ENCODE assay signal across 28 cellular contexts in genomic region chr17:6105608-6106007, GRCh38. TPM values are rescaled to one million over a fixed set of nuclear protein-coding genes. Genes with fewer than 3 reads are reported as not detected.
"Had no signal": no experiment of that assay in that cellular context is flagged by ENCODE, and none has a peak within 500 bp of the region (broad histone marks: within the 10 kb centered on the region; RNA-seq: fewer than 3 reads in every experiment).

No MANE protein-coding gene starts in this region.

- H3K4me1 Mint-ChIP-seq: activated naive CD4-positive, alpha-beta T cell treated with anti-CD3 and anti-CD28 coated beads, Interleukin-2, amount 50 U/mL, for 24 hours; central memory CD8-positive, alpha-beta T cell; mesothelial cell of epicardium; naive thymus-derived CD8-positive, alpha-beta T cell; T-helper 17 cell had no signal

- H3K9ac ChIP-seq: parathyroid adenoma had no signal

- DNase-seq: activated CD4-positive, alpha-beta T cell treated with anti-CD3 and anti-CD28 coated beads for 1 hour; activated CD4-positive, alpha-beta T cell treated with anti-CD3 and anti-CD28 coated beads, Interleukin-2, amount 50 U/mL, for 1 hour; activated CD8-positive, alpha-beta T cell treated with anti-CD3 and anti-CD28 coated beads for 36 hours; activated gamma-delta T cell treated with Interleukin-2 at 50 U/mL for 16 hours; activated naive CD8-positive, alpha-beta T cell treated with anti-CD3 and anti-CD28 coated beads, Interleukin-2, amount 50 U/mL, for 24 hours; activated T-cell treated with anti-CD3 and anti-CD28 coated beads, Interleukin-2, amount 50 U/mL, for 4 hours; dermis blood vessel endothelial cell; effector CD4-positive, alpha-beta T cell; glutamatergic neuron; left ventricle myocardium superior; naive thymus-derived CD8-positive, alpha-beta T cell; nucleus accumbens; psoas muscle; stimulated activated naive CD4-positive, alpha-beta T cell treated with Interleukin-2 at 50 U/mL for 16 hours; SW 1271; T-helper 17 cell; T1000 had no signal

- H3K27ac Mint-ChIP-seq: activated CD8-positive, alpha-beta T cell treated with anti-CD3 and anti-CD28 coated beads for 36 hours; activated naive CD4-positive, alpha-beta T cell treated with anti-CD3 and anti-CD28 coated beads, Interleukin-2, amount 50 U/mL, for 24 hours; activated naive CD8-positive, alpha-beta T cell treated with anti-CD3 and anti-CD28 coated beads, Interleukin-2, amount 50 U/mL, for 24 hours; activated T-helper 17 cell treated with anti-CD3 and anti-CD28 coated beads, Interleukin-2, amount 50 U/mL, for 72 hours; mesothelial cell of epicardium; naive thymus-derived CD8-positive, alpha-beta T cell; T-helper 17 cell had no signal

- H3K9me3 Mint-ChIP-seq: activated CD8-positive, alpha-beta T cell treated with anti-CD3 and anti-CD28 coated beads for 36 hours; activated naive CD4-positive, alpha-beta T cell treated with anti-CD3 and anti-CD28 coated beads, Interleukin-2, amount 50 U/mL, for 24 hours; activated naive CD8-positive, alpha-beta T cell treated with anti-CD3 and anti-CD28 coated beads, Interleukin-2, amount 50 U/mL, for 24 hours; activated T-cell treated with anti-CD3 and anti-CD28 coated beads, Interleukin-2, amount 50 U/mL, for 4 hours; central memory CD8-positive, alpha-beta T cell; mesothelial cell of epicardium; neural crest cell had no signal

- H3K36me3 Mint-ChIP-seq: activated naive CD4-positive, alpha-beta T cell treated with anti-CD3 and anti-CD28 coated beads, Interleukin-2, amount 50 U/mL, for 24 hours; mesothelial cell of epicardium had no signal

- H3K36me3 ChIP-seq: right atrium auricular region, tibial nerve had no signal

- H3K9me3 ChIP-seq: psoas muscle, right atrium auricular region, tibial nerve had no signal

- FAIRE-seq: bronchial epithelial cell, frontal cortex, islet of Langerhans had no signal

- ATAC-seq: activated CD8-positive, alpha-beta T cell treated with anti-CD3 and anti-CD28 coated beads for 36 hours; activated naive CD8-positive, alpha-beta T cell treated with anti-CD3 and anti-CD28 coated beads, Interleukin-2, amount 50 U/mL, for 24 hours; activated T-cell treated with anti-CD3 and anti-CD28 coated beads, Interleukin-2, amount 50 U/mL, for 4 hours; activated T-helper 17 cell treated with anti-CD3 and anti-CD28 coated beads, Interleukin-2, amount 50 U/mL, for 72 hours; left ventricle myocardium superior; naive thymus-derived CD8-positive, alpha-beta T cell; T-helper 17 cell had no signal

- H3K27ac ChIP-seq: parathyroid adenoma, psoas muscle, right atrium auricular region, tibial nerve had no signal

- H3K4me1 ChIP-seq: parathyroid adenoma, right atrium auricular region, tibial nerve had no signal

- H3K4me3 Mint-ChIP-seq: activated CD8-positive, alpha-beta T cell treated with anti-CD3 and anti-CD28 coated beads for 36 hours; activated naive CD4-positive, alpha-beta T cell treated with anti-CD3 and anti-CD28 coated beads, Interleukin-2, amount 50 U/mL, for 24 hours; activated naive CD8-positive, alpha-beta T cell treated with anti-CD3 and anti-CD28 coated beads, Interleukin-2, amount 50 U/mL, for 24 hours; activated T-cell treated with anti-CD3 and anti-CD28 coated beads, Interleukin-2, amount 50 U/mL, for 4 hours; activated T-helper 17 cell treated with anti-CD3 and anti-CD28 coated beads, Interleukin-2, amount 50 U/mL, for 72 hours; central memory CD8-positive, alpha-beta T cell; mesothelial cell of epicardium; naive thymus-derived CD8-positive, alpha-beta T cell; neural crest cell; T-helper 17 cell had no signal

- H3K27me3 ChIP-seq: right atrium auricular region, tibial nerve had no signal

- H3K4me3 ChIP-seq: psoas muscle, right atrium auricular region, tibial nerve had no signal

RNA-seq across cellular contexts. Expression of gene WSCD1, which starts 35.4 kb away (rescaled TPM):
- total RNA-seq: activated T-helper 17 cell treated with anti-CD3 and anti-CD28 coated beads, Interleukin-2, amount 50 U/mL, for 72 hours; naive thymus-derived CD8-positive, alpha-beta T cell had no signal
- polyA plus RNA-seq: naive thymus-derived CD8-positive, alpha-beta T cell had no signal
